8 cellular contexts compared by ENCODE assay signal in the genomic region with DNA sequence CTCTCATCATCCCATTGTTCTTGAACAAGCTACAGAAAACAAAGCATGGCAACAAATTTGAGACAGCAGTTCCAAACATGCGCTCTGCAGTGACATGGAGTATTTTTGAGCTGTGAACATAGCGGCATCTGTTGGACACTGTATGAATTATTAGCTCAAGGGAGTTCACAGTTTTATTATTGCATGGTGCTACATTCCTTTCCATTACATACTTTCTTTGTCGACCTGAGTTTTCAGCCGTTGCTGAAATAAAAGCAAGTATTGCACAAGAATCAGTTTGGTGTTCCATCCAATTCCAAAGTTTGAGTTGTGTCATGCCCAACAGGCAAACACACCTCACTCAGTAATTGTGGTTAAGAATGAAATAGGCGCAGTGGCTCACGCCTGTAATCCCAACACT. TPM values are rescaled to one million over a fixed set of nuclear protein-coding genes. Genes with fewer than 3 reads are reported as not detected.
DNase-seq lines count a peak whose midpoint lies in the region; ATAC-seq, FAIRE-seq and TF ChIP-seq lines count a peak whose summit lies in the region.

No MANE protein-coding gene starts in this region.

- peak; percentile 65 for DNase-seq in activated CD4-positive, alpha-beta T cell treated with anti-CD3 and anti-CD28 coated beads, Interleukin-2, amount 10 ng/mL, durations not matched to agents 24 days and 14 days
- no peak for DNase-seq in activated CD4-positive, alpha-beta T cell treated with anti-CD3 and anti-CD28 coated beads, Interleukin-2, amount 50 U/mL, for 1 hour
- DNase-seq in MG63 (peak; percentile 3), WTC11 (ENCODE audit: low spot score) (no peak), HepG2 (ENCODE audit: low spot score) (peak; percentile 82), GM19239 (ENCODE audit: insufficient read length, low spot score) (no peak), hepatic stellate cell (ENCODE audit: low spot score) (no peak), cortex of kidney (lab: John Stamatoyannopoulos, UW) (no peak)

- TF ChIP-seq CTCF in WTC11 (IDR thresholded peaks at IDR 0.05) (no peak), HepG2 (CRISPR knock-in tag; IDR thresholded peaks at IDR 0.05) (peak; percentile 81)

- POLR2A ChIA-PET in WTC11 (lab: Charles Lee): interaction anchor here (0.6 to 0.7 kb wide), 4 partner anchors 10 to 1109 kb away, joined by 3 to 10 read pairs (median 4); no protein-coding TSS in a partner anchor
- POLR2A ChIA-PET in HepG2 (lab: Yijun Ruan, JAX): interaction anchor here (1.3 kb wide), 1 partner anchor 129 kb away, joined by 4 read pairs; the partner anchor contains the start of gene TPP2

- no peaks in the 10 kb centered on the region for H3K9me3 Mint-ChIP-seq in activated CD4-positive, alpha-beta T cell treated with anti-CD3 and anti-CD28 coated beads, Interleukin-2, amount 10 ng/mL, durations not matched to agents 24 days and 14 days
- peaks cover 9% of the 10 kb centered on the region for H3K9me3 Mint-ChIP-seq in WTC11

- no peaks in the 10 kb centered on the region for H4K20me1 ChIP-seq in HepG2 (ENCODE audit: insufficient read depth, low read length)

- peaks cover 9% of the 10 kb centered on the region; the same call in 1 of the 2 replicates for H3K4me1 ChIP-seq in HepG2 (ENCODE audit: insufficient read depth, low read length)

- CTCF ChIA-PET in WTC11 (lab: Charles Lee) (interaction anchor here (1.0 to 1.2 kb wide), 3 partner anchors 10 to 133 kb away, joined by 3 read pairs; no protein-coding TSS in a partner anchor), HepG2 (lab: Yijun Ruan, JAX; ENCODE audit: low intra/inter-chr PET ratio, low total read pairs) (interaction anchor here (1.3 to 1.4 kb wide), 3 partner anchors 75 to 146 kb away, joined by 5 to 12 read pairs (median 6); no protein-coding TSS in a partner anchor)

- H3K36me3 ChIP-seq in MG63 (no peaks in the 10 kb centered on the region), HepG2 (replicated peaks in 1 of 2; ENCODE audit: control insufficient read depth in 1 of 2, insufficient read depth in 2 of 2, low read length in 2 of 2) (no peaks in the 10 kb centered on the region)

- 5% methylated on average over 6 of the region's 6 CpGs for WGBS in HepG2 (ENCODE audit: low lambda C conversion rate)

- no peaks in the 10 kb centered on the region for H3K79me2 ChIP-seq in HepG2 (ENCODE audit: insufficient read depth, low read length)

- no peak overlapping the region for H3K4me3 Mint-ChIP-seq in activated CD4-positive, alpha-beta T cell treated with anti-CD3 and anti-CD28 coated beads, Interleukin-2, amount 10 ng/mL, durations not matched to agents 24 days and 14 days
- no peak overlapping the region for H3K4me3 Mint-ChIP-seq in WTC11

- ATAC-seq in WTC11 (no peak), HepG2 (peak; percentile 97)

- peak overlapping the region; percentile 40 for H3K4me2 ChIP-seq in HepG2 (ENCODE audit: low read depth, low read length)

- in situ Hi-C loops in HepG2 (cut with HindIII; ENCODE audit: extremely low pct_ligation_motif_present, low pct_unique_long_range_greater_than_20kb): loop anchor here (5.0 kb wide), 1 partner anchor 143 kb away; no protein-coding TSS in a partner anchor

- BruUV-seq in HepG2 (replicated peaks; lab: Mats Ljungman, UMichigan): no TSS peak

- H3K4me1 Mint-ChIP-seq in activated CD4-positive, alpha-beta T cell treated with anti-CD3 and anti-CD28 coated beads, Interleukin-2, amount 10 ng/mL, durations not matched to agents 24 days and 14 days: peaks cover 3% of the 10 kb centered on the region
- no peaks in the 10 kb centered on the region for H3K4me1 Mint-ChIP-seq in WTC11

- H3K27me3 ChIP-seq in MG63: no peaks in the 10 kb centered on the region; the same call in 1 of the 2 replicates
- no peaks in the 10 kb centered on the region for H3K27me3 ChIP-seq in HepG2 (ENCODE audit: control insufficient read depth in 1 of 2, insufficient read depth in 2 of 2, low read length in 2 of 2)

- H3K36me3 Mint-ChIP-seq in activated CD4-positive, alpha-beta T cell treated with anti-CD3 and anti-CD28 coated beads, Interleukin-2, amount 10 ng/mL, durations not matched to agents 24 days and 14 days (ENCODE audit: low read depth): no peaks in the 10 kb centered on the region
- no peaks in the 10 kb centered on the region for H3K36me3 Mint-ChIP-seq in WTC11

- H3K9ac ChIP-seq in HepG2 (ENCODE audit: insufficient read depth, low read depth, low read length): no peak overlapping the region; the same call in 1 of the 2 replicates

- intact Hi-C loops in activated CD4-positive, alpha-beta T cell treated with anti-CD3 and anti-CD28 coated beads, Interleukin-2, amount 10 ng/mL, durations not matched to agents 24 days and 14 days (cut with micrococcal nuclease): loop anchor here (1.0 kb wide), 1 partner anchor 145 kb away; no protein-coding TSS in a partner anchor
- intact Hi-C loops in HepG2 (cut with micrococcal nuclease; ENCODE audit: unreplicated experiment): loop anchor here (1.0 to 5.0 kb wide), 3 partner anchors 47 to 145 kb away; partner anchors contain the start of gene TEX30

- TF ChIP-seq RAD21 in HepG2 (CRISPR knock-in tag; IDR thresholded peaks at IDR 0.05): 0 out of 2 replicates have a peak, but pooled peaks have one; percentile 32

- TF ChIP-seq EP300 in HepG2 (IDR thresholded peaks at IDR 0.05; ENCODE audit: low read depth in 2 of 2, low read length in 2 of 2) (peak in 1 of 2 experiments; percentile 20; a peak in 1 of 4 replicates), HepG2 (CRISPR knock-in tag; IDR thresholded peaks at IDR 0.05; ENCODE audit: borderline replicate concordance) (no peak)

- peaks cover 30% of the 10 kb centered on the region for H3K27me3 Mint-ChIP-seq in activated CD4-positive, alpha-beta T cell treated with anti-CD3 and anti-CD28 coated beads, Interleukin-2, amount 10 ng/mL, durations not matched to agents 24 days and 14 days
- H3K27me3 Mint-ChIP-seq in WTC11 (ENCODE audit: low read depth): no peaks in the 10 kb centered on the region

- H2AFZ ChIP-seq in HepG2 (ENCODE audit: low read length): peak overlapping the region; percentile 66

- H3K4me3 ChIP-seq in MG63 (no peak overlapping the region), HepG2 (replicated peaks in 1 of 3; ENCODE audit: insufficient read depth in 1 of 3, low read depth in 2 of 3, low read length in 3 of 3) (no peak overlapping the region)

- FAIRE-seq in HepG2 (lab: Jason Lieb, UNC) (peak; percentile 82), GM19239 (lab: Jason Lieb, UNC) (no peak)

- H3K9me3 ChIP-seq in MG63 (no peaks in the 10 kb centered on the region), HepG2 (ENCODE audit: low read length) (no peaks in the 10 kb centered on the region)

- H3K27ac Mint-ChIP-seq in activated CD4-positive, alpha-beta T cell treated with anti-CD3 and anti-CD28 coated beads, Interleukin-2, amount 10 ng/mL, durations not matched to agents 24 days and 14 days: no peak overlapping the region
- H3K27ac Mint-ChIP-seq in WTC11: no peak overlapping the region

- TF ChIP-seq POLR2A in HepG2 (IDR thresholded peaks at IDR 0.05; ENCODE audit: insufficient read depth in 1 of 2, low read depth in 2 of 2, low read length in 2 of 2): no peak

- H3K27ac ChIP-seq in HepG2 (ENCODE audit: extremely low read length, insufficient read depth, low read length): no peak overlapping the region

RNA-seq across cellular contexts. Expression of gene METTL21C, which starts 30.1 kb away (rescaled TPM):
- total RNA-seq in activated CD4-positive, alpha-beta T cell treated with anti-CD3 and anti-CD28 coated beads, Interleukin-2, amount 10 ng/mL, durations not matched to agents 24 days and 14 days: not detected in 2 replicates
- total RNA-seq in MG63 (2014; rRNA removed; shearing (Covaris generic); ENCODE audit: low replicate concordance): not detected in 2 replicates
- total RNA-seq in WTC11 (2021) (not detected in 3 replicates), HepG2 (2016; rRNA removed; fragmentation: Illumina TruSeq; extraction: Trizol) (not detected in 2 replicates)
- total RNA-seq in HepG2 (2016; cell fraction: cytosol; rRNA removed; fragmentation: Illumina TruSeq; extraction: Trizol; ENCODE audit: low read depth): not detected in 2 replicates
- total RNA-seq in HepG2 (2016; cell fraction: insoluble cytoplasmic fraction; rRNA removed; fragmentation: Illumina TruSeq; extraction: Trizol): not detected in 2 replicates
- total RNA-seq in HepG2 (2016; cell fraction: membrane; rRNA removed; fragmentation: Illumina TruSeq; extraction: Trizol): not detected in 2 replicates
- total RNA-seq in HepG2 (2016; cell fraction: nucleus; rRNA removed; fragmentation: Illumina TruSeq; extraction: Trizol): not detected in 2 replicates
- polyA plus RNA-seq in HepG2 (2011; rRNA removed): not detected in 2 replicates
- polyA plus RNA-seq in HepG2 (2011; cell fraction: cytosol; rRNA removed): not detected in 2 replicates
- polyA plus RNA-seq in HepG2 (2011; cell fraction: nucleus; rRNA removed): not detected in 2 replicates
- not detected in 2 replicates for polyA plus RNA-seq in HepG2 (2012)
- polyA plus RNA-seq in HepG2 (2016; cell fraction: cytosol; fragmentation: Illumina TruSeq; extraction: Trizol; ENCODE audit: low read depth): not detected in 2 replicates
- not detected in 2 replicates for polyA plus RNA-seq in HepG2 (2016; cell fraction: insoluble cytoplasmic fraction; fragmentation: Illumina TruSeq; extraction: Trizol; ENCODE audit: low read depth)
- polyA plus RNA-seq in HepG2 (2016; cell fraction: membrane; fragmentation: Illumina TruSeq; extraction: Trizol; ENCODE audit: low read depth): not detected in 2 replicates
- not detected in 2 replicates for polyA plus RNA-seq in HepG2 (2016; cell fraction: nucleus; fragmentation: Illumina TruSeq; extraction: Trizol; ENCODE audit: insufficient read depth, low read depth)
- polyA minus RNA-seq in HepG2 (2011; rRNA and poly(A)+ RNA removed; ENCODE audit: low replicate concordance): not detected in 2 replicates
- polyA minus RNA-seq in HepG2 (2011; cell fraction: cytosol; rRNA and poly(A)+ RNA removed): not detected in 2 replicates
- polyA minus RNA-seq in HepG2 (2011; cell fraction: nucleus; rRNA and poly(A)+ RNA removed): not detected in 2 replicates

RNA-seq across cellular contexts. Expression of gene TEX30, which starts 48.7 kb away (rescaled TPM):
- total RNA-seq in activated CD4-positive, alpha-beta T cell treated with anti-CD3 and anti-CD28 coated beads, Interleukin-2, amount 10 ng/mL, durations not matched to agents 24 days and 14 days: 55.4 and 65.6 TPM in 2 replicates
- 31.4 and 47.2 TPM in 2 replicates for total RNA-seq in MG63 (2014; rRNA removed; shearing (Covaris generic); ENCODE audit: low replicate concordance)
- total RNA-seq in WTC11 (2021) (8.0 to 8.9 TPM (median 8.4 TPM) in 3 replicates), HepG2 (2016; rRNA removed; fragmentation: Illumina TruSeq; extraction: Trizol) (0.60 and 1.2 TPM in 2 replicates)
- total RNA-seq in HepG2 (2016; cell fraction: cytosol; rRNA removed; fragmentation: Illumina TruSeq; extraction: Trizol; ENCODE audit: low read depth): 0.79 and 1.0 TPM in 2 replicates
- total RNA-seq in HepG2 (2016; cell fraction: insoluble cytoplasmic fraction; rRNA removed; fragmentation: Illumina TruSeq; extraction: Trizol): 0.78 and 0.95 TPM in 2 replicates
- total RNA-seq in HepG2 (2016; cell fraction: membrane; rRNA removed; fragmentation: Illumina TruSeq; extraction: Trizol): 0.59 and 0.65 TPM in 2 replicates
- total RNA-seq in HepG2 (2016; cell fraction: nucleus; rRNA removed; fragmentation: Illumina TruSeq; extraction: Trizol): 0.62 and 0.88 TPM in 2 replicates
- 0.77 and 1.2 TPM in 2 replicates for polyA plus RNA-seq in HepG2 (2011; rRNA removed)
- polyA plus RNA-seq in HepG2 (2011; cell fraction: cytosol; rRNA removed): 0.36 and 0.62 TPM in 2 replicates
- 0.45 and 0.53 TPM in 2 replicates for polyA plus RNA-seq in HepG2 (2011; cell fraction: nucleus; rRNA removed)
- 0.52 and 1.1 TPM in 2 replicates for polyA plus RNA-seq in HepG2 (2012)
- 0.61 and 0.65 TPM in 2 replicates for polyA plus RNA-seq in HepG2 (2016; cell fraction: cytosol; fragmentation: Illumina TruSeq; extraction: Trizol; ENCODE audit: low read depth)
- polyA plus RNA-seq in HepG2 (2016; cell fraction: insoluble cytoplasmic fraction; fragmentation: Illumina TruSeq; extraction: Trizol; ENCODE audit: low read depth): 0.69 and 0.93 TPM in 2 replicates
- 0.56 and 1.1 TPM in 2 replicates for polyA plus RNA-seq in HepG2 (2016; cell fraction: membrane; fragmentation: Illumina TruSeq; extraction: Trizol; ENCODE audit: low read depth)
- 2.1 and 3.0 TPM in 2 replicates for polyA plus RNA-seq in HepG2 (2016; cell fraction: nucleus; fragmentation: Illumina TruSeq; extraction: Trizol; ENCODE audit: insufficient read depth, low read depth)
- polyA minus RNA-seq in HepG2 (2011; rRNA and poly(A)+ RNA removed; ENCODE audit: low replicate concordance): 0.14 and 3.6 TPM in 2 replicates
- not detected in 2 replicates for polyA minus RNA-seq in HepG2 (2011; cell fraction: cytosol; rRNA and poly(A)+ RNA removed)
- 0.26 and 0.75 TPM in 2 replicates for polyA minus RNA-seq in HepG2 (2011; cell fraction: nucleus; rRNA and poly(A)+ RNA removed)

Comparison
In these comparisons a context has a peak if more than half of its experiments do, and no peak if none do; other contexts are left out.
1. DNase-seq: peak in activated CD4-positive, alpha-beta T cell treated with anti-CD3 and anti-CD28 coated beads, Interleukin-2, amount 10 ng/mL, durations not matched to agents 24 days and 14 days (single experiment), MG63 (single experiment) and HepG2 (single experiment); none in activated CD4-positive, alpha-beta T cell treated with anti-CD3 and anti-CD28 coated beads, Interleukin-2, amount 50 U/mL, for 1 hour (single experiment), WTC11 (single experiment), GM19239 (single experiment), hepatic stellate cell (single experiment) and cortex of kidney (single experiment).